34 cellular contexts compared by ENCODE assay signal in genomic region chr14:81148635-81149034, GRCh38.
"Had no signal": no experiment of that assay in that cellular context is flagged by ENCODE, and none has a peak within 500 bp of the region (broad histone marks: within the 10 kb centered on the region; RNA-seq: fewer than 3 reads in every experiment).

No MANE protein-coding gene starts in this region.

- ATAC-seq: activated naive CD4-positive, alpha-beta T cell treated with anti-CD3 and anti-CD28 coated beads, Interleukin-2, amount 50 U/mL, for 72 hours; activated naive CD8-positive, alpha-beta T cell treated with anti-CD3 and anti-CD28 coated beads, Interleukin-2, amount 50 U/mL, for 24 hours; activated T-cell treated with anti-CD3 and anti-CD28 coated beads, Interleukin-2, amount 50 U/mL, for 4 hours; activated T-cell treated with anti-CD3 and anti-CD28 coated beads, Interleukin-2, amount 50 U/mL, for 72 hours; activated T-helper 17 cell treated with anti-CD3 and anti-CD28 coated beads, Interleukin-2, amount 50 U/mL, for 72 hours; body of pancreas had no signal

- FAIRE-seq: astrocyte, bronchial epithelial cell had no signal

- H3K27me3 ChIP-seq: adrenal gland, ascending aorta, body of pancreas, brain microvascular endothelial cell, breast epithelium, cardiac muscle cell had no signal

- H3K27ac ChIP-seq: adrenal gland, ascending aorta, body of pancreas, brain microvascular endothelial cell, breast epithelium, cardiac muscle cell had no signal

- H3K36me3 ChIP-seq: adrenal gland, ascending aorta, brain microvascular endothelial cell, breast epithelium, cardiac muscle cell had no signal

- H3K4me1 ChIP-seq: ascending aorta, breast epithelium had no signal

- H3K9me3 ChIP-seq: adrenal gland, ascending aorta, body of pancreas, breast epithelium had no signal

- DNase-seq: activated effector memory CD4-positive, alpha-beta T cell treated with anti-CD3 and anti-CD28 coated beads, Interleukin-2, amount 50 U/mL, for 16 hours; activated effector memory CD4-positive, alpha-beta T cell treated with Interleukin-2 at 50 U/mL for 16 hours; activated gamma-delta T cell; activated gamma-delta T cell treated with Interleukin-2 at 50 U/mL for 16 hours; activated naive CD4-positive, alpha-beta T cell; activated naive CD4-positive, alpha-beta T cell treated with anti-CD3 and anti-CD28 coated beads for 36 hours; activated naive CD4-positive, alpha-beta T cell treated with anti-CD3 and anti-CD28 coated beads, Interleukin-2, amount 10 ng/mL, durations not matched to agents 7 days and 5 days; activated naive CD4-positive, alpha-beta T cell treated with anti-CD3 and anti-CD28 coated beads, Interleukin-2, amount 50 U/mL, for 16 hours; activated naive CD4-positive, alpha-beta T cell treated with Interleukin-2 at 50 U/mL for 16 hours; activated naive CD8-positive, alpha-beta T cell treated with anti-CD3 and anti-CD28 coated beads for 36 hours; activated naive CD8-positive, alpha-beta T cell treated with anti-CD3 and anti-CD28 coated beads, Interleukin-2, amount 10 ng/mL, durations not matched to agents 7 days and 5 days; activated naive CD8-positive, alpha-beta T cell treated with anti-CD3 and anti-CD28 coated beads, Interleukin-2, amount 50 U/mL, for 24 hours; activated T-cell treated with anti-CD3 and anti-CD28 coated beads, Interleukin-2, amount 50 U/mL, for 1 hour; activated T-cell treated with anti-CD3 and anti-CD28 coated beads, Interleukin-2, amount 50 U/mL, for 24 hours; activated T-cell treated with anti-CD3 and anti-CD28 coated beads, Interleukin-2, amount 50 U/mL, for 4 hours; activated T-cell treated with anti-CD3 and anti-CD28 coated beads, Interleukin-2, amount 50 U/mL, for 48 hours; activated T-cell treated with anti-CD3 and anti-CD28 coated beads, Interleukin-2, amount 50 U/mL, for 72 hours; adrenal gland; amniotic stem cell; amygdala; anterior cingulate cortex; aorta; body of pancreas; brain microvascular endothelial cell; caudate nucleus; central memory CD4-positive, alpha-beta T cell; cerebellar nuclear complex had no signal

- H3K4me3 ChIP-seq: adrenal gland, ascending aorta, body of pancreas, breast epithelium, cardiac muscle cell had no signal
